18 cellular contexts compared by ENCODE assay signal in the genomic region with DNA sequence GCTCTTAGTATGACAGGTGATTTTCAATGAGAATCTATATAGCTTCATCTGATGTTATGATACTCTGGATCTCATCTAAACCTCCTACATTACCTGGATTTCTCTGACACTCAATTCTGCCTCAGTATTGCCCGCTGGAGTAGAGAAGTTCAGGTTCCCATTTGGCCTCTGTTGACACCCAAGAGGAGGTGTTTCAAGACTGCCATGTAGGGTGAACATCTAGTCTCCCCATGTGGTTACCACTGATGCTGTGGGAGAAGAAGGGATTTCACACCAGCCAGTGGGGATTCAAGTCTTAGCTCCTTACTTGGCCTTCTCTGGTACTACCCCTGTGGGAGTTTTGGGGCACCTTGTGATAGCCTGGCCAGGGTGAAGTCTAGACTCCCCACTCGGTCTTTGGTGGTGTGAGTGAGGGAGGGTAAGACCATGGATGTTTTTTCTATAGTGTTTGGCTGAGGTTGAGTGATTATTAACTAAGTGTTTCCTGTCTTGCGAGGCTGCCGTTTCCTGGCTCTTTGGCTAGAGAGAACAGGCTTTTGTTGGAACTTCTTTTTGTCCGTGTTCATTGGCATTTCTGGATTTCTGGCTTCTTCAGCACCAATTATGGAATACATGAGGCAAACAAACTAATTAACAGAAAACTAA.
DNase-seq lines count a peak whose midpoint lies in the region; ATAC-seq, FAIRE-seq and TF ChIP-seq lines count a peak whose summit lies in the region.
"Had no signal": no experiment of that assay in that cellular context is flagged by ENCODE, and none has a peak within 500 bp of the region (broad histone marks: within the 10 kb centered on the region; RNA-seq: fewer than 3 reads in every experiment).

No MANE protein-coding gene starts in this region.

- H3K9me2 ChIP-seq in GM23338 (ENCODE audit: insufficient read depth), result 0 out of 2 replicates have a peak, but pooled peaks cover 4% of the 10 kb centered on the region

- no peak overlapping the region for H3K4me3 Mint-ChIP-seq in GM23338
- H3K4me3 Mint-ChIP-seq: CD8-positive, alpha-beta T cell had no signal

- H3K36me3 ChIP-seq in GM23338 (ENCODE audit: insufficient read depth), result no peaks in the 10 kb centered on the region
- H3K36me3 ChIP-seq: HAP-1, thoracic aorta had no signal

- H3K4me1 ChIP-seq in A549 (peaks cover 16% of the 10 kb centered on the region), GM23338 (ENCODE audit: insufficient read depth) (peaks cover 14% of the 10 kb centered on the region)

- TF ChIP-seq CTCF in A549 (IDR thresholded peaks at IDR 0.05) (no peak), GM23338 (conservative IDR thresholded peaks at IDR 0.05; ENCODE audit: low read depth in 2 of 2) (no peak)

- H2AFZ ChIP-seq in GM23338, result no peak overlapping the region
- H2AFZ ChIP-seq: parathyroid adenoma, PC-9 had no signal

- H3K4me3 ChIP-seq in A549, result no peak overlapping the region
- H3K4me3 ChIP-seq in GM23338, result no peak overlapping the region
- H3K4me3 ChIP-seq: HAP-1, PC-9, thoracic aorta had no signal

- POLR2A ChIA-PET in A549 (lab: Yijun Ruan, JAX), result no interaction called here

- peaks cover 24% of the 10 kb centered on the region for H3K4me1 Mint-ChIP-seq in GM23338

- TF ChIP-seq EP300 in A549 (IDR thresholded peaks at IDR 0.05), result no peak

- peak overlapping the region in 1 of 2 experiments; percentile 58; a peak in 3 of 6 replicates for H3K27ac ChIP-seq in A549
- no peak overlapping the region for H3K27ac ChIP-seq in GM23338 (ENCODE audit: low read depth)
- H3K27ac ChIP-seq: parathyroid adenoma, PC-9, thoracic aorta had no signal

- no peaks in the 10 kb centered on the region for H3K9me3 ChIP-seq in A549
- H3K9me3 ChIP-seq: HAP-1, thoracic aorta had no signal

- H4K20me1 ChIP-seq in GM23338 (replicated peaks; ENCODE audit: insufficient read depth), result no peaks in the 10 kb centered on the region

- no peaks in the 10 kb centered on the region for H3K79me2 ChIP-seq in GM23338 (replicated peaks; ENCODE audit: insufficient read depth)
- H3K79me2 ChIP-seq: parathyroid adenoma had no signal

- TF ChIP-seq RAD21 in A549 (conservative IDR thresholded peaks at IDR 0.05 in 1 of 2, IDR thresholded peaks at IDR 0.05 in 1 of 2), result no peak

- no peak for DNase-seq in A549 (ENCODE audit: low read depth in 1 of 2, low spot score in 1 of 2)
- no peak for DNase-seq in GM23338 (ENCODE audit: low spot score)
- DNase-seq in NCI-H748 (lab: John Stamatoyannopoulos, UW; ENCODE audit: unreplicated experiment), result no peak
- no peak for DNase-seq in NCI-H524 (lab: John Stamatoyannopoulos, UW)
- no peak for DNase-seq in HCEC 1CT
- DNase-seq in stimulated activated CD4-positive, alpha-beta T cell treated with anti-CD3 and anti-CD28 coated beads, Interleukin-4, amount 100 ng/mL, for 1 hour, result no peak
- DNase-seq: activated gamma-delta T cell, cerebellar nuclear complex, left cardiac atrium, NCI-H2081 treated with DMSO at 0.1 percent for 48 hours, PC-9 had no signal

- WGBS in A549 (ENCODE audit: missing lambda C conversion rate), result 42% methylated on average over 5 of the region's 5 CpGs

- no peak for ATAC-seq in A549
- peak; percentile 65 for ATAC-seq in GM18861 (IDR thresholded peaks at IDR 0.05; ENCODE audit: unreplicated experiment)
- ATAC-seq in GM23338, result no peak
- peak; percentile 81 for ATAC-seq in HG03571 (IDR thresholded peaks at IDR 0.05; ENCODE audit: unreplicated experiment)
- ATAC-seq: CD8-positive, alpha-beta T cell had no signal

- no peaks in the 10 kb centered on the region for H3K27me3 ChIP-seq in GM23338 (ENCODE audit: insufficient read depth)

- no peak overlapping the region for H3K27ac Mint-ChIP-seq in GM23338
- H3K27ac Mint-ChIP-seq: CD8-positive, alpha-beta T cell; IgD-negative memory B cell had no signal

- no peak for FAIRE-seq in A549 (lab: Jason Lieb, UNC)

- H3K9me3 Mint-ChIP-seq in GM23338, result no peaks in the 10 kb centered on the region
- H3K9me3 Mint-ChIP-seq: CD8-positive, alpha-beta T cell had no signal

- no peaks in the 10 kb centered on the region for H3K27me3 Mint-ChIP-seq in GM23338 (ENCODE audit: insufficient read depth, low read depth, poor library complexity)

- H3K4me2 ChIP-seq in A549 (peak overlapping the region; percentile 32), GM23338 (peak overlapping the region; percentile 49; the same call in 1 of the 2 replicates)
- H3K4me2 ChIP-seq: PC-9 had no signal

- TF ChIP-seq POLR2A in A549 (IDR thresholded peaks at IDR 0.05; ENCODE audit: low read length), result no peak

- CTCF ChIA-PET in A549 (lab: Yijun Ruan, JAX), result interaction anchor here (0.9 kb wide), 1 partner anchor 9 kb away, joined by 3 read pairs; no protein-coding TSS in a partner anchor

- no peaks in the 10 kb centered on the region for H3K36me3 Mint-ChIP-seq in GM23338 (ENCODE audit: low read depth)
- H3K36me3 Mint-ChIP-seq: CD8-positive, alpha-beta T cell; IgD-negative memory B cell had no signal

- no peaks in the 10 kb centered on the region for H3F3A ChIP-seq in GM23338 (replicated peaks; ENCODE audit: low read depth)

TF ChIP-seq in A549, 52 proteins besides CTCF, POLR2A, EP300 and RAD21:
- TF ChIP-seq CEBPB (IDR thresholded peaks at IDR 0.05) (no peak), NFE2L2 (conservative IDR thresholded peaks at IDR 0.05; ENCODE audit: low read length) (no peak), CBX8 (IDR thresholded peaks at IDR 0.05) (no peak), GATA3 (IDR thresholded peaks at IDR 0.05; ENCODE audit: borderline replicate concordance) (no peak), POLR2AphosphoS2 (conservative IDR thresholded peaks at IDR 0.05; ENCODE audit: low read length) (no peak), HEYL (CRISPR knock-in tag; IDR thresholded peaks at IDR 0.05) (no peak), RARB (CRISPR knock-in tag; IDR thresholded peaks at IDR 0.05) (no peak), NPAS2 (CRISPR knock-in tag; IDR thresholded peaks at IDR 0.05; ENCODE audit: borderline replicate concordance) (no peak), HMGXB4 (CRISPR knock-in tag; IDR thresholded peaks at IDR 0.05; ENCODE audit: borderline replicate concordance) (no peak)
- TF ChIP-seq, protein P1, sequence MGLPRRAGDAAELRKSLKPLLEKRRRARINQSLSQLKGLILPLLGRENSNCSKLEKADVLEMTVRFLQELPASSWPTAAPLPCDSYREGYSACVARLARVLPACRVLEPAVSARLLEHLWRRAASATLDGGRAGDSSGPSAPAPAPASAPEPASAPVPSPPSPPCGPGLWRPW (IDR thresholded peaks at IDR 0.05), result no peak

TF ChIP-seq in GM23338, 12 proteins besides CTCF, POLR2A, EP300 and RAD21 (continues in another document):
- TF ChIP-seq ETS1 (IDR thresholded peaks at IDR 0.05) (no peak), JUNB (IDR thresholded peaks at IDR 0.05; ENCODE audit: unreplicated experiment) (no peak), EZH2phosphoT487 (IDR thresholded peaks at IDR 0.05; ENCODE audit: unreplicated experiment) (no peak), ZNF331 (CRISPR knock-in tag; IDR thresholded peaks at IDR 0.05; ENCODE audit: low read depth) (no peak)

Comparison
In these comparisons a context has a peak if more than half of its experiments do, and no peak if none do; other contexts are left out.
1. ATAC-seq: peak in GM18861 (single experiment) and HG03571 (single experiment); none in A549 (0 of 2) and GM23338 (single experiment).